In genomic region chr11:68030318-68031135, GRCh38 we compare ENCODE assay signal across 1 cellular context.
TF ChIP-seq lines count a peak whose summit lies in the region.

Gene NDUFS8 (plus strand): TSS chr11:68030681. CDS start chr11:68032152, 1,471 bp downstream.

TF ChIP-seq in K562, 482 proteins besides CTCF, POLR2A, EP300 and RAD21 (continued from another document and continues in another):
- TF ChIP-seq ZMIZ1 (IDR thresholded peaks at IDR 0.05; ENCODE audit: low read depth in 2 of 2, low read length in 2 of 2): no peak
- TF ChIP-seq MCM5 (IDR thresholded peaks at IDR 0.05; ENCODE audit: low read depth): no peak
- TF ChIP-seq GABPA (tag; conservative IDR thresholded peaks at IDR 0.05; ENCODE audit: low read depth): peak; percentile 94
- TF ChIP-seq SRSF1 (IDR thresholded peaks at IDR 0.05; ENCODE audit: low read depth, low read length): no peak
- TF ChIP-seq ZBTB40 (IDR thresholded peaks at IDR 0.05): peak; percentile 85
- TF ChIP-seq ZBTB40 (CRISPR knock-in tag; IDR thresholded peaks at IDR 0.05): no peak
- no peak for TF ChIP-seq NR1H2 (CRISPR knock-in tag; IDR thresholded peaks at IDR 0.05)
- TF ChIP-seq POLR3G (IDR thresholded peaks at IDR 0.05; ENCODE audit: extremely low read depth, insufficient read length, insufficient replicate concordance): no peak
- no peak for TF ChIP-seq ADNP (tag; IDR thresholded peaks at IDR 0.05)
- peak; percentile 68; the same call in 1 of the 2 replicates for TF ChIP-seq ZNF232 (CRISPR knock-in tag; IDR thresholded peaks at IDR 0.05)
- TF ChIP-seq CREB3L1 (IDR thresholded peaks at IDR 0.05; ENCODE audit: borderline replicate concordance, low read depth): peak; percentile 70; the same call in 1 of the 2 replicates
- no peak for TF ChIP-seq ZNF316 (IDR thresholded peaks at IDR 0.05)
- no peak for TF ChIP-seq ZNF766 (CRISPR knock-in tag; conservative IDR thresholded peaks at IDR 0.05)
- peak; percentile 23 for TF ChIP-seq HMGN3 (IDR thresholded peaks at IDR 0.05; ENCODE audit: borderline replicate concordance, extremely low read depth, insufficient read length, low read depth, low read length)
- TF ChIP-seq SP2 (IDR thresholded peaks at IDR 0.05; ENCODE audit: extremely low read depth, low read depth, low read length, poor library complexity, severe bottlenecking): peak; percentile 74
- peak; percentile 87 for TF ChIP-seq CEBPZ (IDR thresholded peaks at IDR 0.05; ENCODE audit: borderline replicate concordance, low read depth, low read length)
- no peak for TF ChIP-seq HMGXB4 (CRISPR knock-in tag; IDR thresholded peaks at IDR 0.05)
- peak; percentile 20; the same call in 1 of the 2 replicates for TF ChIP-seq TAF7 (tag; IDR thresholded peaks at IDR 0.05)
- no peak for TF ChIP-seq NCOA4 (IDR thresholded peaks at IDR 0.05; ENCODE audit: partially characterized antibody)
- TF ChIP-seq TCFL5 (CRISPR knock-in tag; conservative IDR thresholded peaks at IDR 0.05): no peak
- no peak for TF ChIP-seq ZBTB34 (CRISPR knock-in tag; IDR thresholded peaks at IDR 0.05)
- TF ChIP-seq ATF4 (CRISPR knock-in tag; IDR thresholded peaks at IDR 0.05): no peak
- no peak for TF ChIP-seq XRCC5 (IDR thresholded peaks at IDR 0.05; ENCODE audit: low read depth, low read length)
- peak; percentile 75 for TF ChIP-seq PRDM10 (IDR thresholded peaks at IDR 0.05; ENCODE audit: partially characterized antibody)
- TF ChIP-seq ZNF444 (CRISPR knock-in tag; IDR thresholded peaks at IDR 0.05): no peak
- no peak for TF ChIP-seq ZNF445 (CRISPR knock-in tag; IDR thresholded peaks at IDR 0.05; ENCODE audit: low read depth)
- no peak for TF ChIP-seq MAFF (IDR thresholded peaks at IDR 0.05; ENCODE audit: low read length)
- no peak for TF ChIP-seq ZKSCAN1 (IDR thresholded peaks at IDR 0.05; ENCODE audit: low read depth, low read length)
